ENCODE assay signal across 8 cellular contexts in the genomic region with DNA sequence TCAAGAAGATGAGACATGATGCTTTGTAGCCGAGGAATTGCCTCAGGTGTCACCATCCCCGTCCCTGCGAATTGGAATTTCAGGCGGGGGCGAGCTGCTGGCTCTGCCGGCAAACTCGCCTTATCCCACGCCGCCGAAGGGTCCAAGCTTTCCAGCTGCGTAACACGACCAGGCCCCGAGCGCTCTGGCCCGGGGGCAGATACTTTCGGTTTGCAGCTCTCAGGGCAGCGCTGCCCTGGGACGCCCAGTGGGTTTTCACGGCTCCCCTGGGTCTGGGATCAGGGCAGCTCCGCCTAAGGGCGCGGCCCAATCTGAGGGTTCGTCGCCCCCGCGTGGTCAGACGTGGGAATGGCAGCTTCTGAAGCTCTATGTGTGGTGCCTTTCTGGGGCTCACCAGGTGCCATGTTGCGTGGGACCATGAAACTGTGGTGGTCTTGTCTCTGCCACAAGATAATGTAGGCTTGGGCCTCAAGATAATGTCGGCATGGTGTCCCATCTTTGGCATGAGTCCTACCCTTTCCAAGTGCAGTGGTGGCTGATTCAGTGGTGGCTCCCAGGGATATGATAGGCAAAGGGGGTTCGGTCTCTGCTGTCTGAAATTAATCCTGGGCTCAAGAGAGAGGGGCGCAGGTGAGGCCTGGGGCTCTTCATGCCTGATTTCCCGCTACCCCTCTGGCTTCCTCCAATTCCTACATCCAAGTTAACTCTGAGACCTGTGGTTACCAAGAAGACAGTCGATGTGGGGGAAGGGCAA. TPM values are rescaled to one million over a fixed set of nuclear protein-coding genes. Genes with fewer than 3 reads are reported as not detected.
DNase-seq lines count a peak whose midpoint lies in the region; ATAC-seq and TF ChIP-seq lines count a peak whose summit lies in the region.

No MANE protein-coding gene starts in this region.

- H3K27ac Mint-ChIP-seq in endodermal cell: peak overlapping the region; percentile 58

- peaks cover 5% of the 10 kb centered on the region for H3K4me1 ChIP-seq in endodermal cell (ENCODE audit: control insufficient read depth, insufficient read depth, low read length)
- no peaks in the 10 kb centered on the region for H3K4me1 ChIP-seq in mesodermal cell (ENCODE audit: control insufficient read depth, insufficient read depth, low read length, poor library complexity, severe bottlenecking)

- H3K4me1 Mint-ChIP-seq in endodermal cell: peaks cover 25% of the 10 kb centered on the region

- H3K4me3 Mint-ChIP-seq in endodermal cell: peak overlapping the region; percentile 60

- H3K4me3 ChIP-seq in AG10803 (ENCODE audit: low read length) (peak overlapping the region; percentile 70), endodermal cell (ENCODE audit: low read length) (peak overlapping the region; percentile 59), mesodermal cell (ENCODE audit: extremely low read depth, insufficient read depth, low read length, poor library complexity, severe bottlenecking) (peak overlapping the region; percentile 31)

- TF ChIP-seq CTCF in AG10803 (conservative IDR thresholded peaks at IDR 0.05; ENCODE audit: low read length) (peak; percentile 91), endodermal cell (conservative IDR thresholded peaks at IDR 0.05) (peak; percentile 96)

- H3K27me3 Mint-ChIP-seq in endodermal cell (ENCODE audit: insufficient read depth): no peaks in the 10 kb centered on the region

- no peak overlapping the region for H3K27ac ChIP-seq in endodermal cell (ENCODE audit: low read depth, low read length)
- H3K27ac ChIP-seq in mesodermal cell (ENCODE audit: low read depth, low read length, severe bottlenecking): no peak overlapping the region

- H3K36me3 ChIP-seq in endodermal cell (ENCODE audit: control insufficient read depth, insufficient read depth, low read length) (peaks cover 7% of the 10 kb centered on the region), mesodermal cell (ENCODE audit: control insufficient read depth, insufficient read depth, low read length) (no peaks in the 10 kb centered on the region)

- H3K27me3 ChIP-seq in endodermal cell (ENCODE audit: control insufficient read depth, insufficient read depth, low read length, poor library complexity, severe bottlenecking): no peaks in the 10 kb centered on the region

- H3K9ac ChIP-seq in endodermal cell (ENCODE audit: extremely low read depth, low read length, poor library complexity, severe bottlenecking): no peak overlapping the region

- H3K9me3 Mint-ChIP-seq in endodermal cell: no peaks in the 10 kb centered on the region

- WGBS in endodermal cell (ENCODE audit: insufficient coverage in 1 of 2, insufficient read length in 1 of 2), 2 experiments: 14 to 16% methylated on average over 15 to 32 of the region's 33 CpGs
- WGBS in mesodermal cell (ENCODE audit: insufficient coverage in 2 of 2), 2 experiments: 8 to 10% methylated on average over 29 to 30 of the region's 33 CpGs

- DNase-seq in AG10803 (ENCODE audit: low read depth): peak; percentile 81
- DNase-seq in NCI-H82 treated with DMSO at 0.1 percent for 48 hours (lab: John Stamatoyannopoulos, UW; ENCODE audit: unreplicated experiment): peak; percentile 19
- peak; percentile 57 for DNase-seq in activated CD8-positive, alpha-beta memory T cell treated with anti-CD3 and anti-CD28 coated beads, Interleukin-2, amount 50 U/mL, for 1 hour (ENCODE audit: extremely low read depth)
- DNase-seq in endodermal cell: peak; percentile 95
- peak; percentile 82 for DNase-seq in stimulated activated CD8-positive, alpha-beta memory T cell treated with anti-CD3 and anti-CD28 coated beads, Interleukin-15, amount 100 ng/mL, for 1 hour (ENCODE audit: low read depth)

- ATAC-seq in GM19023 (IDR thresholded peaks at IDR 0.05; ENCODE audit: unreplicated experiment) (peak; percentile 80), HG03571 (IDR thresholded peaks at IDR 0.05; ENCODE audit: unreplicated experiment) (peak; percentile 74)

- peaks cover 15% of the 10 kb centered on the region for H3K36me3 Mint-ChIP-seq in endodermal cell (ENCODE audit: low read depth)

- H3K9me3 ChIP-seq in endodermal cell (ENCODE audit: control insufficient read depth, low read length) (no peaks in the 10 kb centered on the region), mesodermal cell (ENCODE audit: control insufficient read depth, low read length) (no peaks in the 10 kb centered on the region)

RNA-seq across cellular contexts. Expression of gene PIGT, which starts 21.0 kb away (rescaled TPM):
- total RNA-seq in endodermal cell: 10 to 100 TPM; 83.3 to 90.1 TPM
- 77.8 TPM for polyA plus RNA-seq in endodermal cell (2013, experiment 1 of 2)
- 69.9 TPM for polyA plus RNA-seq in endodermal cell (2013, experiment 2 of 2)
- 109 TPM for polyA plus RNA-seq in mesodermal cell (2013, experiment 1 of 2)
- 93.0 TPM for polyA plus RNA-seq in mesodermal cell (2013, experiment 2 of 2)

RNA-seq across cellular contexts. Expression of gene DBNDD2, which starts 28.8 kb away (rescaled TPM):
- total RNA-seq in endodermal cell: 10 to 100 TPM; 63.2 to 69.1 TPM
- polyA plus RNA-seq in endodermal cell (2013, experiment 1 of 2): 39.0 TPM
- 41.4 TPM for polyA plus RNA-seq in endodermal cell (2013, experiment 2 of 2)
- 15.0 TPM for polyA plus RNA-seq in mesodermal cell (2013, experiment 1 of 2)
- 12.0 TPM for polyA plus RNA-seq in mesodermal cell (2013, experiment 2 of 2)

RNA-seq across cellular contexts. Expression of gene WFDC2, which starts 32.6 kb away (rescaled TPM):
- 100 to 1,000 TPM; 304 to 580 TPM for total RNA-seq in endodermal cell
- polyA plus RNA-seq in endodermal cell (2013, experiment 1 of 2): 59.9 TPM
- polyA plus RNA-seq in endodermal cell (2013, experiment 2 of 2): 51.6 TPM
- 11.5 TPM for polyA plus RNA-seq in mesodermal cell (2013, experiment 1 of 2)
- polyA plus RNA-seq in mesodermal cell (2013, experiment 2 of 2): 6.1 TPM

RNA-seq across cellular contexts. Expression of gene TP53TG5, which starts 58.8 kb away (rescaled TPM):
- total RNA-seq in endodermal cell: 1 to 10 TPM; 2.0 to 2.4 TPM
- 0.32 TPM for polyA plus RNA-seq in endodermal cell (2013, experiment 1 of 2)
- 0.46 TPM for polyA plus RNA-seq in endodermal cell (2013, experiment 2 of 2)
- polyA plus RNA-seq in mesodermal cell (2013, experiment 1 of 2): not detected
- polyA plus RNA-seq in mesodermal cell (2013, experiment 2 of 2): not detected

Comparison
In these comparisons a context has a peak if more than half of its experiments do, and no peak if none do; other contexts are left out.
1. DNase-seq: peak in every context shown above with its lines; median percentile 95 in endodermal cell; 82 in stimulated activated CD8-positive, alpha-beta memory T cell treated with anti-CD3 and anti-CD28 coated beads, Interleukin-15, amount 100 ng/mL, for 1 hour; 81 in AG10803; 57 in activated CD8-positive, alpha-beta memory T cell treated with anti-CD3 and anti-CD28 coated beads, Interleukin-2, amount 50 U/mL, for 1 hour; 19 in NCI-H82 treated with DMSO at 0.1 percent for 48 hours.